In the genomic region with DNA sequence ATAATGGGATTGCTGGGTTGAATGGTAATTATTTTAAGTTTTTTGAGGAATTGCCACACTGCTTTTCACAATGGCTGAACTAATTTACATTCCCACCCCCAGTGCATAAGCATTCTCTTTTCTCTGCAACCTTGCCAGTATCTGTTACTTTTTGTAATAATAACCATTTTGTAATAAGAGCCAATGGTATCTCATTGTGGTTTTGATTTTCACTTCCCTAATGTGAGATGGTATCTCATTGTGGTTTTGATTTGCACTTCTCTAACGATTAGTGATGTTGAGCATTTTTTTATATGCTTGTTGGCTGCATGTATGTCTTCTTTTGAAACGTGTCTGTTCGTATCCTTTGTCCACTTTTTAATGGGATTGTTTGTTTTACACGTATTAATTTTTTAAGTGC, we compare ENCODE assay signal across 22 cellular contexts.
"Had no signal": no experiment of that assay in that cellular context is flagged by ENCODE, and none has a peak within 500 bp of the region (broad histone marks: within the 10 kb centered on the region; RNA-seq: fewer than 3 reads in every experiment).

No MANE protein-coding gene starts in this region.

- H3K4me1 ChIP-seq: body of pancreas, parathyroid adenoma, upper lobe of right lung had no signal

- H3K36me3 ChIP-seq: esophagus squamous epithelium, neutrophil, thoracic aorta, upper lobe of right lung had no signal

- H3K27me3 Mint-ChIP-seq: activated CD4-positive, alpha-beta T cell treated with anti-CD3 and anti-CD28 coated beads, Interleukin-2, amount 10 ng/mL, durations not matched to agents 24 days and 14 days had no signal

- H3K27me3 ChIP-seq: body of pancreas, esophagus squamous epithelium, hepatocyte, neutrophil, upper lobe of right lung had no signal

- H3K9me3 ChIP-seq: body of pancreas, esophagus squamous epithelium, neutrophil, thoracic aorta, upper lobe of right lung had no signal

- H3K4me3 Mint-ChIP-seq: activated CD4-positive, alpha-beta T cell treated with anti-CD3 and anti-CD28 coated beads, Interleukin-2, amount 10 ng/mL, durations not matched to agents 24 days and 14 days; activated CD8-positive, alpha-beta T cell treated with anti-CD3 and anti-CD28 coated beads, Interleukin-2, amount 10 ng/mL, durations not matched to agents 7 days and 5 days; natural killer cell had no signal

- H3K4me3 ChIP-seq: body of pancreas, esophagus squamous epithelium, hepatocyte, thoracic aorta, upper lobe of right lung had no signal

- H3K27ac ChIP-seq: body of pancreas, esophagus squamous epithelium, hepatocyte, neutrophil, parathyroid adenoma, thoracic aorta, upper lobe of right lung had no signal

- H3K36me3 Mint-ChIP-seq: activated naive CD4-positive, alpha-beta T cell treated with anti-CD3 and anti-CD28 coated beads, Interleukin-2, amount 50 U/mL, for 72 hours; natural killer cell had no signal

- H3K79me2 ChIP-seq: hepatocyte, parathyroid adenoma had no signal

- ATAC-seq: activated CD8-positive, alpha-beta T cell treated with anti-CD3 and anti-CD28 coated beads, Interleukin-2, amount 10 ng/mL, durations not matched to agents 7 days and 5 days; activated naive CD4-positive, alpha-beta T cell treated with anti-CD3 and anti-CD28 coated beads, Interleukin-2, amount 50 U/mL, for 72 hours; body of pancreas; left ventricle myocardium superior; natural killer cell; upper lobe of right lung had no signal

- H3K9ac ChIP-seq: parathyroid adenoma had no signal

- H3K9me3 Mint-ChIP-seq: activated CD4-positive, alpha-beta T cell treated with anti-CD3 and anti-CD28 coated beads, Interleukin-2, amount 10 ng/mL, durations not matched to agents 24 days and 14 days; activated naive CD4-positive, alpha-beta T cell treated with anti-CD3 and anti-CD28 coated beads, Interleukin-2, amount 50 U/mL, for 72 hours; natural killer cell had no signal

- FAIRE-seq: endothelial cell of umbilical vein had no signal

- H3K4me1 Mint-ChIP-seq: activated CD4-positive, alpha-beta T cell treated with anti-CD3 and anti-CD28 coated beads, Interleukin-2, amount 10 ng/mL, durations not matched to agents 24 days and 14 days; natural killer cell had no signal

- H3K4me2 ChIP-seq: hepatocyte had no signal

- DNase-seq: activated CD4-positive, alpha-beta T cell treated with anti-CD3 and anti-CD28 coated beads, Interleukin-2, amount 10 ng/mL, durations not matched to agents 24 days and 14 days; activated CD4-positive, CD25-positive, alpha-beta regulatory T cell; activated CD8-positive, alpha-beta memory T cell treated with anti-CD3 and anti-CD28 coated beads, Interleukin-2, amount 50 U/mL, for 4 hours; activated CD8-positive, alpha-beta T cell treated with anti-CD3 and anti-CD28 coated beads, Interleukin-2, amount 10 ng/mL, durations not matched to agents 7 days and 5 days; activated effector memory CD4-positive, alpha-beta T cell treated with anti-CD3 and anti-CD28 coated beads, Interleukin-2, amount 50 U/mL, for 16 hours; activated T-cell treated with anti-CD3 and anti-CD28 coated beads, Interleukin-2, amount 50 U/mL, for 48 hours; body of pancreas; central memory CD4-positive, alpha-beta T cell; effector CD8-positive, alpha-beta T cell; esophagus squamous epithelium; left ventricle myocardium superior; mesenchymal stem cell; natural killer cell; stimulated activated CD4-positive, alpha-beta T cell treated with anti-CD3 and anti-CD28 coated beads, Interleukin-12 subunit alpha, Interleukin-12 subunit beta, amount 100 ng/mL, for 4 hours; stimulated activated CD4-positive, alpha-beta T cell treated with anti-CD3 and anti-CD28 coated beads, Interleukin-2, amount 100 ng/mL, for 24 hours; upper lobe of right lung had no signal

- H3K27ac Mint-ChIP-seq: activated CD4-positive, alpha-beta T cell treated with anti-CD3 and anti-CD28 coated beads, Interleukin-2, amount 10 ng/mL, durations not matched to agents 24 days and 14 days; activated CD8-positive, alpha-beta T cell treated with anti-CD3 and anti-CD28 coated beads, Interleukin-2, amount 10 ng/mL, durations not matched to agents 7 days and 5 days; activated naive CD4-positive, alpha-beta T cell treated with anti-CD3 and anti-CD28 coated beads, Interleukin-2, amount 50 U/mL, for 72 hours; natural killer cell had no signal

- H2AFZ ChIP-seq: hepatocyte, parathyroid adenoma had no signal
